13 cellular contexts compared by ENCODE assay signal in the genomic region with DNA sequence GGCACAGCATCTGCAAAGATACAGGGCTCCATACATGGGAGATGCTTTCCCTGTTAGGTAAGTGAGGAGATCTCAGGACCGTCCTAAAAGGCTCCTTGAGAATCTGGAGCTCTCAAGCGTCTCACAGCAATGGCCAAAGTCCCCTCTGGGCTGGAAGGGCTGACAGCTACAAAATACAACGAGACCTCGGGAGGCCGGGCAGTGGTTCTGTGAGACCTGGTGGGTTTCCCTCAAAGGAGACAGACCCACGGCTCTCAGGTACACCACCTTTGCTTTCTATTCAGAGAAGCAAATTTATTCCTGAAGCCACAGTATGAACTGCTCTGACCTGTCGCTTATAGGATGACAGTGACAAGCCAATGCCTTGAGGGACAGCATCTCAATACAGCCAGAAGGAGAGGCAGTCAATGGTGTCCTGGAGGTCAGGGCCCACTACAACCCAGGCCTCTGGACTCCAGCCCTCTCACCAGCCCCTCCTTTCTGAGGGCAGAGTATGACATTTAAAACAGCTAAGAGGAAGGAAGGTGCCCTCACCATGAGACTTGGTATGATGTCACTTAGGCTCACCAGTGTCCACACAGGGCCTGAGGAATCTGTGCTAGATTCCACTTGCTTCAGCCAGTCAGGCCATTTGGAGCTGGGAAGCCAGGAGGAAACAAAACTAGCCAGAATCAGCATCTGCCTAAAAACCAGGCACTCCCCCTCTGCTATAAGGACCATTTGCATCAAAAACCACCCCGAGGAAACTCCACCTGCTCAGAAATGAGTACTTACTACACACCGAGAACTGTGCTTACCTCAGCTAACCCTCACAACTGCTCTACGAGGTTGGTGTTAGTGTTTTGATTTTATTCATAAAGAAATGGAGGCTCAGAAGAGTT.
A peak's percentile ranks its signal among the peaks of the same experiment; 100 is the strongest.
DNase-seq lines count a peak whose midpoint lies in the region; ATAC-seq and TF ChIP-seq lines count a peak whose summit lies in the region.
"Had no signal": no experiment of that assay in that cellular context is flagged by ENCODE, and none has a peak within 500 bp of the region (broad histone marks: within the 10 kb centered on the region; RNA-seq: fewer than 3 reads in every experiment).

No MANE protein-coding gene starts in this region.

- intact Hi-C loops in spleen (cut with DNase I; ENCODE audit: low total_unique reads) = no loop called here

- no peak for TF ChIP-seq CTCF in spleen (IDR thresholded peaks at IDR 0.05 in 8 of 11, conservative IDR thresholded peaks at IDR 0.05 in 3 of 11)

- peak; percentile 71 for ATAC-seq in GM19463 (IDR thresholded peaks at IDR 0.05; ENCODE audit: unreplicated experiment)
- ATAC-seq in HG02885 (IDR thresholded peaks at IDR 0.05; ENCODE audit: poor library complexity, unreplicated experiment) = peak; percentile 75
- no peak for ATAC-seq in HG03097 (IDR thresholded peaks at IDR 0.05; ENCODE audit: low FRiP score, unreplicated experiment)
- no peak for ATAC-seq in HG03196 (IDR thresholded peaks at IDR 0.05; ENCODE audit: unreplicated experiment)

- no peak overlapping the region for H3K27ac ChIP-seq in spleen
- H3K27ac ChIP-seq: uterus had no signal

- H3K4me1 ChIP-seq in spleen = no peaks in the 10 kb centered on the region
- H3K4me1 ChIP-seq: uterus had no signal

- no peak overlapping the region for H3K4me3 ChIP-seq in spleen
- H3K4me3 ChIP-seq: uterus had no signal

- TF ChIP-seq POLR2A in spleen (IDR thresholded peaks at IDR 0.05) = no peak

- DNase-seq in activated CD8-positive, alpha-beta memory T cell treated with anti-CD3 and anti-CD28 coated beads for 24 hours = peak; percentile 35
- DNase-seq in activated CD8-positive, alpha-beta memory T cell treated with anti-CD3 and anti-CD28 coated beads, Interleukin-2, amount 50 U/mL, for 4 hours = no peak
- DNase-seq in spleen = peak; percentile 55
- DNase-seq in NCI-H1092 (lab: John Stamatoyannopoulos, UW) = no peak
- DNase-seq: CD8-positive, alpha-beta memory T cell; NCI-H1048; OCI-M1; posterior cingulate gyrus; uterus had no signal

- no peaks in the 10 kb centered on the region for H3K36me3 ChIP-seq in spleen
- H3K36me3 ChIP-seq: uterus had no signal

- H3K27me3 ChIP-seq in spleen (replicated peaks in 1 of 7) = peaks cover 0 to 6% (median 0%) of the 10 kb centered on the region in 7 donors
- H3K27me3 ChIP-seq: uterus had no signal

- H3K9me3 ChIP-seq in spleen = no peaks in the 10 kb centered on the region
- H3K9me3 ChIP-seq: uterus had no signal

- WGBS in spleen, 5 donors = 80 to 86% (median 83%) methylated on average over 9 to 10 of the region's 10 CpGs

Comparison
In these comparisons a context has a peak if more than half of its experiments do, and no peak if none do; other contexts are left out.
1. DNase-seq: peak in activated CD8-positive, alpha-beta memory T cell treated with anti-CD3 and anti-CD28 coated beads for 24 hours (single experiment) and spleen (single experiment); none in activated CD8-positive, alpha-beta memory T cell treated with anti-CD3 and anti-CD28 coated beads, Interleukin-2, amount 50 U/mL, for 4 hours (single experiment) and NCI-H1092 (single experiment).
2. ATAC-seq: peak in GM19463 (single experiment) and HG02885 (single experiment); none in HG03097 (single experiment) and HG03196 (single experiment).